In genomic region chr12:128078311-128078851, GRCh38 we compare ENCODE assay signal across 26 cellular contexts.
DNase-seq lines count a peak whose midpoint lies in the region; ATAC-seq and TF ChIP-seq lines count a peak whose summit lies in the region.
"Had no signal": no experiment of that assay in that cellular context is flagged by ENCODE, and none has a peak within 500 bp of the region (broad histone marks: within the 10 kb centered on the region; RNA-seq: fewer than 3 reads in every experiment).

No MANE protein-coding gene starts in this region.

- H3K9me3 ChIP-seq in HUES64 (ENCODE audit: insufficient read depth, low read depth, low read length) = peaks cover 8% of the 10 kb centered on the region
- H3K9me3 ChIP-seq in sigmoid colon = no peaks in the 10 kb centered on the region
- H3K9me3 ChIP-seq: suprapubic skin had no signal

- intact Hi-C loops in sigmoid colon (cut with DNase I) = no loop called here

- 62% methylated on average over 10 of the region's 10 CpGs for WGBS in HUES64
- 62 to 78% methylated on average over 10 of the region's 10 CpGs for WGBS in sigmoid colon, 2 donors

- H3K4me3 ChIP-seq in HUES64 (ENCODE audit: low read length) (no peak overlapping the region), brain microvascular endothelial cell (ENCODE audit: low read depth, low read length) (no peak overlapping the region), sigmoid colon (no peak overlapping the region)
- H3K4me3 ChIP-seq: coronary artery, lung, SK-N-MC, spleen, suprapubic skin had no signal

- H3K36me3 ChIP-seq in HUES64 (ENCODE audit: insufficient read depth, low read length) (no peaks in the 10 kb centered on the region), brain microvascular endothelial cell (replicated peaks) (no peaks in the 10 kb centered on the region), sigmoid colon (no peaks in the 10 kb centered on the region)
- H3K36me3 ChIP-seq: spleen, suprapubic skin had no signal

- no peak overlapping the region for H3K9ac ChIP-seq in HUES64 (ENCODE audit: low read depth, low read length)

- in situ Hi-C loops in brain microvascular endothelial cell (cut with HindIII; ENCODE audit: low pct_ligation_motif_present, low sequenced_read_pairs) = no loop called here

- no peak for TF ChIP-seq EP300 in sigmoid colon (IDR thresholded peaks at IDR 0.05)

- TF ChIP-seq CTCF in brain microvascular endothelial cell (IDR thresholded peaks at IDR 0.05; ENCODE audit: low read depth, low read length, missing control alignments) (no peak), sigmoid colon (IDR thresholded peaks at IDR 0.05) (no peak)

- ATAC-seq in GM21723 (IDR thresholded peaks at IDR 0.05; ENCODE audit: unreplicated experiment) (no peak), GM18868 (IDR thresholded peaks at IDR 0.05; ENCODE audit: unreplicated experiment) (no peak)
- ATAC-seq: effector memory CD8-positive, alpha-beta T cell; stimulated activated naive B cell treated with anti-CD40 and anti-IgM and Interleukin-4, amounts not matched to agents 10 μg/mL and 1 μg/mL and 100 μg/mL, for 72 hours had no signal

- H3K4me1 ChIP-seq in HUES64 (ENCODE audit: insufficient read depth, low read length) (peaks cover 8% of the 10 kb centered on the region), sigmoid colon (no peaks in the 10 kb centered on the region)
- H3K4me1 ChIP-seq: spleen had no signal

- no peaks in the 10 kb centered on the region for H3K27me3 ChIP-seq in HUES64 (ENCODE audit: insufficient read depth, low read length)
- H3K27me3 ChIP-seq in brain microvascular endothelial cell (replicated peaks) = no peaks in the 10 kb centered on the region
- H3K27me3 ChIP-seq in sigmoid colon = no peaks in the 10 kb centered on the region
- H3K27me3 ChIP-seq: spleen, suprapubic skin had no signal

- H3K27ac ChIP-seq in HUES64 (ENCODE audit: low read depth, low read length) (peak overlapping the region; percentile 15; the same call in 1 of the 2 replicates), brain microvascular endothelial cell (no peak overlapping the region), sigmoid colon (no peak overlapping the region)
- H3K27ac ChIP-seq: coronary artery, SK-N-MC, spleen, suprapubic skin had no signal

- DNase-seq in A172 (ENCODE audit: low spot score) (peak; percentile 37), brain microvascular endothelial cell (peak; percentile 36), myocyte (ENCODE audit: low read depth) (peak; percentile 64), sigmoid colon (no peak)
- DNase-seq in activated CD4-positive, alpha-beta T cell treated with anti-CD3 and anti-CD28 coated beads, Interleukin-2, amount 50 U/mL, for 4 hours = no peak
- DNase-seq: 8988T; activated CD4-positive, alpha-beta T cell treated with anti-CD3 and anti-CD28 coated beads for 1 hour; activated gamma-delta T cell treated with Interleukin-2 at 50 U/mL for 16 hours; activated T-cell treated with anti-CD3 and anti-CD28 coated beads, Interleukin-2, amount 50 U/mL, for 1 hour; DMS53; effector memory CD8-positive, alpha-beta T cell; GF-D8; KG1; MV-4-11; NCI-H524; RPMI8226; spleen; stimulated activated CD4-positive, alpha-beta T cell treated with anti-CD3 and anti-CD28 coated beads, Interleukin-4, amount 100 ng/mL, for 24 hours; stimulated activated naive B cell treated with anti-CD40 and anti-IgM and Interleukin-4, amounts not matched to agents 10 μg/mL and 1 μg/mL and 100 μg/mL, for 72 hours had no signal

- TF ChIP-seq POLR2A in sigmoid colon (IDR thresholded peaks at IDR 0.05) = no peak

Comparison
In these comparisons a context has a peak if more than half of its experiments do, and no peak if none do; other contexts are left out.
1. DNase-seq: peak in A172 (single experiment), brain microvascular endothelial cell (single experiment) and myocyte (single experiment); none in sigmoid colon (single experiment) and activated CD4-positive, alpha-beta T cell treated with anti-CD3 and anti-CD28 coated beads, Interleukin-2, amount 50 U/mL, for 4 hours (0 of 2).